ENCODE assay signal across 25 cellular contexts in the genomic region with DNA sequence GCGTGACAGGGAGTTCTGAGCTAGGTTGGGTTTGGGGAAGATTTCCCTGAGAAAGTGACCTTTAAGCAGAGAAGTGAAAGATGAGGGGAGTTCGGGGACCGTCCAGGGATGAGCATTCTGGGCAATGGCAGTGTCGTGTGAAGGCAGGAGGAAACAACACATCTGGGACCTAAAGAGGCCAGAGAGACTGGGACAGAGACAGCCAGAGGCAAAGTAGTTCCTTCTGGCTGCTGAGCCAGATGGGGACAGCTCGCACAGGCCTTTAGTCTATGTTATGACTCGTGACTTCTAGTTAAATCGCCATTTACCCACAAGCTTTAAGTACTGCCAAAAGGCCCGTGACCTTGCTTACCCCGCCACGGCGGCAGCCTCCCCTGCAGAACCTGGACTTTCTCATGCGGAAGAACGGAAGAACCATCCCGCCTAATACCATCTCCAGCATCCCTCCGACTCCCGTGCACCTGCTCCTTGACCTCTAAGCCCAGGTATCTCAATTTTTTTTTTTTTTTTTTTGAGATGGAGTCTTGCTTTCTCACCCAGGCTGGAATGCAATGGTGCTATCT. TPM values are rescaled to one million over a fixed set of nuclear protein-coding genes. Genes with fewer than 3 reads are reported as not detected.
A peak's percentile ranks its signal among the peaks of the same experiment; 100 is the strongest.
DNase-seq lines count a peak whose midpoint lies in the region; ATAC-seq, FAIRE-seq and TF ChIP-seq lines count a peak whose summit lies in the region.
"Had no signal": no experiment of that assay in that cellular context is flagged by ENCODE, and none has a peak within 500 bp of the region (broad histone marks: within the 10 kb centered on the region; RNA-seq: fewer than 3 reads in every experiment).

No MANE protein-coding gene starts in this region.

- H2AK5ac ChIP-seq in H9 (ENCODE audit: insufficient read length, low read length) = no peak overlapping the region

- no peak overlapping the region for H2BK15ac ChIP-seq in H9 (ENCODE audit: low read depth, low read length)

- POLR2A ChIA-PET in MCF 10A (lab: Yijun Ruan, JAX) = interaction anchor here (0.6 kb wide), 1 partner anchor 33 kb away, joined by 3 read pairs; no protein-coding TSS in a partner anchor

- no peaks in the 10 kb centered on the region for H3K9me3 ChIP-seq in mammary epithelial cell (replicated peaks; ENCODE audit: insufficient read depth, low read length)
- H3K9me3 ChIP-seq in H9 (ENCODE audit: control insufficient read depth, low read depth, low read length) = no peaks in the 10 kb centered on the region
- no peaks in the 10 kb centered on the region for H3K9me3 ChIP-seq in astrocyte (ENCODE audit: insufficient read depth, low read depth, low read length)
- H3K9me3 ChIP-seq: gastrocnemius medialis had no signal

- H3K9ac ChIP-seq in mammary epithelial cell (ENCODE audit: insufficient read depth, low read length) = no peak overlapping the region
- no peak overlapping the region for H3K9ac ChIP-seq in H9 (ENCODE audit: extremely low read depth, insufficient read length, low read length)
- H3K9ac ChIP-seq in astrocyte (ENCODE audit: low read length) = no peak overlapping the region
- H3K9ac ChIP-seq: BLaER1, KMS-11 had no signal

- H3K27ac Mint-ChIP-seq in MCF 10A (ENCODE audit: low read depth, unreplicated experiment) = peak overlapping the region; percentile 49
- peak overlapping the region in 2 of 3 experiments; percentile 14 to 35; a peak in 2 of 7 replicates for H3K27ac Mint-ChIP-seq in H9
- no peak overlapping the region for H3K27ac Mint-ChIP-seq in astrocyte (ENCODE audit: unreplicated experiment)
- H3K27ac Mint-ChIP-seq in stimulated activated memory B cell treated with anti-CD40 and anti-IgM and Interleukin-4, amounts not matched to agents 10 μg/mL and 1 μg/mL and 100 μg/mL, for 72 hours = peak overlapping the region; percentile 74

- no peak overlapping the region for H3K4me3 ChIP-seq in mammary epithelial cell (replicated peaks in 1 of 3; ENCODE audit: insufficient read depth in 1 of 3, low read depth in 2 of 3, low read length in 3 of 3)
- H3K4me3 ChIP-seq in astrocyte (ENCODE audit: insufficient read depth, low read depth, low read length) = no peak overlapping the region
- H3K4me3 ChIP-seq: BLaER1, dorsolateral prefrontal cortex, gastrocnemius medialis had no signal

- TF ChIP-seq CTCF in MCF 10A (IDR thresholded peaks at IDR 0.05; ENCODE audit: unreplicated experiment) (no peak), mammary epithelial cell (conservative IDR thresholded peaks at IDR 0.05 in 1 of 2, IDR thresholded peaks at IDR 0.05 in 1 of 2; ENCODE audit: extremely low read depth in 1 of 2, insufficient read depth in 1 of 2, low read depth in 1 of 2, low read length in 2 of 2) (no peak), H9 (conservative IDR thresholded peaks at IDR 0.05) (no peak), astrocyte (IDR thresholded peaks at IDR 0.05; ENCODE audit: insufficient read depth, low read depth, low read length) (no peak)

- H3K4me3 Mint-ChIP-seq in MCF 10A (ENCODE audit: unreplicated experiment) (no peak overlapping the region), H9 (no peak overlapping the region; a peak in 1 of 5 replicates), astrocyte (ENCODE audit: unreplicated experiment) (peak overlapping the region; percentile 37)
- peak overlapping the region; percentile 13 for H3K4me3 Mint-ChIP-seq in stimulated activated memory B cell treated with anti-CD40 and anti-IgM and Interleukin-4, amounts not matched to agents 10 μg/mL and 1 μg/mL and 100 μg/mL, for 72 hours

- no peak overlapping the region for H2BK120ac ChIP-seq in H9 (ENCODE audit: low read depth, low read length, poor library complexity, severe bottlenecking)

- DNase-seq in MCF 10A (ENCODE audit: unreplicated experiment) (no peak), mammary epithelial cell (no peak), H9 (no peak), astrocyte (ENCODE audit: low read depth) (no peak), anterior cingulate cortex (lab: John Stamatoyannopoulos, UW) (no peak)
- DNase-seq: activated CD8-positive, alpha-beta memory T cell treated with anti-CD3 and anti-CD28 coated beads for 24 hours; activated gamma-delta T cell; dorsolateral prefrontal cortex; gastrocnemius medialis; hippocampal formation; left cardiac atrium; mesenchymal stem cell; NCI-H1092; NCI-H1694 treated with DMSO at 0.1 percent for 48 hours; NCI-H2171; NCI-H510A treated with DMSO at 0.1 percent for 48 hours; SHP77 treated with DMSO at 0.1 percent for 48 hours; SW 1271; trophoblast cell had no signal

- no peaks in the 10 kb centered on the region for H3K79me1 ChIP-seq in H9 (ENCODE audit: insufficient read depth, low read depth, low read length, poor library complexity, severe bottlenecking)

- H4K5ac ChIP-seq in H9 (ENCODE audit: insufficient read length, low read depth, low read length) = no peak overlapping the region

- H3K27ac ChIP-seq in mammary epithelial cell (ENCODE audit: insufficient read depth, low read depth, low read length) = no peak overlapping the region
- no peak overlapping the region for H3K27ac ChIP-seq in H9 (ENCODE audit: insufficient read length, low read depth, low read length)
- H3K27ac ChIP-seq in astrocyte (ENCODE audit: low read depth, low read length) = no peak overlapping the region
- H3K27ac ChIP-seq: BLaER1, gastrocnemius medialis, KMS-11 had no signal

- no peak overlapping the region for H3K14ac ChIP-seq in H9 (ENCODE audit: insufficient read depth, low read length)

- H3K9me3 Mint-ChIP-seq in MCF 10A (ENCODE audit: unreplicated experiment) (no peaks in the 10 kb centered on the region), H9 (no peaks in the 10 kb centered on the region; a peak in 1 of 5 replicates), astrocyte (ENCODE audit: unreplicated experiment) (peaks cover 3% of the 10 kb centered on the region)
- no peaks in the 10 kb centered on the region for H3K9me3 Mint-ChIP-seq in stimulated activated memory B cell treated with anti-CD40 and anti-IgM and Interleukin-4, amounts not matched to agents 10 μg/mL and 1 μg/mL and 100 μg/mL, for 72 hours

- peak; percentile 63 for ATAC-seq in stimulated activated memory B cell treated with anti-CD40 and anti-IgM and Interleukin-4, amounts not matched to agents 10 μg/mL and 1 μg/mL and 100 μg/mL, for 72 hours
- ATAC-seq in GM18502 (IDR thresholded peaks at IDR 0.05; ENCODE audit: poor library complexity, unreplicated experiment) (no peak), GM18517 (IDR thresholded peaks at IDR 0.05; ENCODE audit: unreplicated experiment) (no peak)
- ATAC-seq: activated CD4-positive, CD25-positive, alpha-beta regulatory T cell treated with anti-CD3 and anti-CD28 coated beads, Interleukin-2, amount 50 U/mL, for 24 hours; gastrocnemius medialis; left cardiac atrium had no signal

- no peak overlapping the region for H3K18ac ChIP-seq in H9 (ENCODE audit: insufficient read length, low read depth, low read length)

- no peak overlapping the region for H3K23ac ChIP-seq in H9 (ENCODE audit: insufficient read length, low read depth, low read length)

- no peak overlapping the region for H3K4ac ChIP-seq in H9 (ENCODE audit: low read depth, low read length)

- no peaks in the 10 kb centered on the region for H4K20me1 ChIP-seq in mammary epithelial cell (ENCODE audit: insufficient read depth, low read length)
- H4K20me1 ChIP-seq in H9 (ENCODE audit: control insufficient read depth, insufficient read depth, insufficient read length) = no peaks in the 10 kb centered on the region
- no peaks in the 10 kb centered on the region for H4K20me1 ChIP-seq in astrocyte (ENCODE audit: insufficient read depth, low read length)
- H4K20me1 ChIP-seq: BLaER1 had no signal

- H2AFZ ChIP-seq in mammary epithelial cell (ENCODE audit: low read depth, low read length) (no peak overlapping the region), H9 (ENCODE audit: low read length) (no peak overlapping the region), astrocyte (ENCODE audit: low read depth, low read length) (no peak overlapping the region)

- H3K4me2 ChIP-seq in mammary epithelial cell (ENCODE audit: insufficient read depth, low read depth, low read length) = no peak overlapping the region
- no peak overlapping the region for H3K4me2 ChIP-seq in H9 (ENCODE audit: insufficient read depth, insufficient read length, low read length)
- H3K4me2 ChIP-seq in astrocyte (ENCODE audit: low read length) = no peak overlapping the region
- H3K4me2 ChIP-seq: BLaER1, KMS-11 had no signal

- H3K36me3 Mint-ChIP-seq in MCF 10A (ENCODE audit: insufficient read depth, unreplicated experiment) = no peaks in the 10 kb centered on the region
- H3K36me3 Mint-ChIP-seq in H9 (ENCODE audit: insufficient read depth in 1 of 3, low read depth in 3 of 3) = peaks cover 5 to 36% (median 32%) of the 10 kb centered on the region in 3 experiments; a peak in 6 of 7 replicates
- H3K36me3 Mint-ChIP-seq in astrocyte (ENCODE audit: low read depth, unreplicated experiment) = peaks cover 6% of the 10 kb centered on the region
- peaks cover 32% of the 10 kb centered on the region for H3K36me3 Mint-ChIP-seq in stimulated activated memory B cell treated with anti-CD40 and anti-IgM and Interleukin-4, amounts not matched to agents 10 μg/mL and 1 μg/mL and 100 μg/mL, for 72 hours

- no peak for FAIRE-seq in astrocyte (lab: Jason Lieb, UNC)

- BruUV-seq in MCF 10A (replicated peaks; lab: Mats Ljungman, UMichigan) (no TSS peak), mammary epithelial cell (replicated peaks; lab: Mats Ljungman, UMichigan) (no TSS peak)

- peaks cover 4% of the 10 kb centered on the region for H3K4me1 ChIP-seq in mammary epithelial cell (ENCODE audit: insufficient read depth, low read length)
- H3K4me1 ChIP-seq in H9 (ENCODE audit: insufficient read depth, low read length) = no peaks in the 10 kb centered on the region
- H3K4me1 ChIP-seq in astrocyte (ENCODE audit: insufficient read depth, low read length) = peaks cover 9% of the 10 kb centered on the region
- H3K4me1 ChIP-seq: gastrocnemius medialis had no signal

- H3K56ac ChIP-seq in H9 (ENCODE audit: insufficient read length, low read depth, low read length) = no peak overlapping the region

- no peaks in the 10 kb centered on the region for H3K27me3 ChIP-seq in mammary epithelial cell (ENCODE audit: insufficient read depth, low read length)
- no peaks in the 10 kb centered on the region for H3K27me3 ChIP-seq in H9 (ENCODE audit: insufficient read depth, low read length)
- no peaks in the 10 kb centered on the region for H3K27me3 ChIP-seq in astrocyte (ENCODE audit: insufficient read depth, low read length)
- H3K27me3 ChIP-seq: BLaER1, dorsolateral prefrontal cortex, gastrocnemius medialis had no signal

- H4K8ac ChIP-seq in H9 (replicated peaks; ENCODE audit: insufficient read length, low read depth, low read length) = no peak overlapping the region

- CTCF ChIA-PET in MCF 10A (lab: Yijun Ruan, JAX) (interaction anchor here (0.6 to 1.3 kb wide), 4 partner anchors 19 to 180 kb away, joined by 3 to 4 read pairs (median 3); a partner anchor contains a TSS), mammary epithelial cell (lab: Charles Lee; ENCODE audit: low non-redundant PET) (no interaction called here)

- intact Hi-C loops in MCF 10A (cut with micrococcal nuclease) = no loop called here
- intact Hi-C loops in mammary epithelial cell (cut with micrococcal nuclease) = no loop called here

- no peak overlapping the region for H3T11ph ChIP-seq in H9 (ENCODE audit: low read length)

- in situ Hi-C loops in mammary epithelial cell (cut with MboI; ENCODE audit: low sequenced_read_pairs in 2 of 2) = no loop called here

- H3K79me2 ChIP-seq in mammary epithelial cell (ENCODE audit: insufficient read depth, low read length) = no peaks in the 10 kb centered on the region
- H3K79me2 ChIP-seq in H9 (ENCODE audit: insufficient read depth, low read length) = no peaks in the 10 kb centered on the region
- no peaks in the 10 kb centered on the region for H3K79me2 ChIP-seq in astrocyte (ENCODE audit: insufficient read depth, low read length)

- H3K23me2 ChIP-seq in H9 (ENCODE audit: insufficient read length, low read depth, low read length, poor library complexity, severe bottlenecking) = no peaks in the 10 kb centered on the region

- no peak overlapping the region for H4K91ac ChIP-seq in H9 (ENCODE audit: insufficient read length, low read depth, low read length)

- dilution Hi-C loops in mammary epithelial cell (cut with HindIII; ENCODE audit: low sequenced_read_pairs) = loop anchor here (5.0 kb wide), 3 partner anchors 80 to 230 kb away; a partner anchor contains a TSS

- H2BK5ac ChIP-seq in H9 (ENCODE audit: insufficient read length, low read length) = no peak overlapping the region

- no peaks in the 10 kb centered on the region for H3K27me3 Mint-ChIP-seq in MCF 10A (ENCODE audit: insufficient read depth, unreplicated experiment)
- H3K27me3 Mint-ChIP-seq in H9 (ENCODE audit: low read depth) = peaks cover 8% of the 10 kb centered on the region
- peaks cover 8% of the 10 kb centered on the region for H3K27me3 Mint-ChIP-seq in astrocyte (ENCODE audit: low read depth, unreplicated experiment)
- no peaks in the 10 kb centered on the region for H3K27me3 Mint-ChIP-seq in stimulated activated memory B cell treated with anti-CD40 and anti-IgM and Interleukin-4, amounts not matched to agents 10 μg/mL and 1 μg/mL and 100 μg/mL, for 72 hours

- H3K36me3 ChIP-seq in mammary epithelial cell (ENCODE audit: insufficient read depth, low read length) (no peaks in the 10 kb centered on the region), astrocyte (ENCODE audit: insufficient read depth, low read length) (no peaks in the 10 kb centered on the region)
- H3K36me3 ChIP-seq: gastrocnemius medialis had no signal

- H2BK12ac ChIP-seq in H9 (ENCODE audit: insufficient read length, low read depth, low read length) = no peak overlapping the region

- no peak overlapping the region for H2BK20ac ChIP-seq in H9 (ENCODE audit: low read depth, low read length, poor library complexity, severe bottlenecking)

- 92% methylated on average over 16 of the region's 16 CpGs for WGBS in mammary epithelial cell (ENCODE audit: low coverage, missing lambda C conversion rate)
- no CpG with 5 or more reads among the region's 16 CpGs for WGBS in H9 (ENCODE audit: extremely low coverage, insufficient read length, low lambda C conversion rate)

- H3K4me1 Mint-ChIP-seq in MCF 10A (ENCODE audit: insufficient read depth, unreplicated experiment) (peaks cover 14% of the 10 kb centered on the region), H9 (no peaks in the 10 kb centered on the region; a peak in 1 of 4 replicates), astrocyte (ENCODE audit: low read depth, unreplicated experiment) (no peaks in the 10 kb centered on the region)
- peaks cover 43% of the 10 kb centered on the region for H3K4me1 Mint-ChIP-seq in stimulated activated memory B cell treated with anti-CD40 and anti-IgM and Interleukin-4, amounts not matched to agents 10 μg/mL and 1 μg/mL and 100 μg/mL, for 72 hours

RNA-seq across cellular contexts. Expression of a gene that starts 8.5 kb away (rescaled TPM):
- total RNA-seq in MCF 10A (2022) = 15.2 and 15.8 TPM in 2 replicates
- 10 to 100 TPM; 12.7 to 16.4 TPM for total RNA-seq in mammary epithelial cell
- 53.3 TPM for polyA plus RNA-seq in mammary epithelial cell
- polyA minus RNA-seq in mammary epithelial cell = 24.2 TPM
- total RNA-seq in H9 (2021) = 17.5 and 19.5 TPM in 2 replicates
- total RNA-seq in astrocyte = 8.5 and 9.9 TPM in 2 replicates

RNA-seq across cellular contexts. Expression of a gene that starts 12.3 kb away (rescaled TPM):
- total RNA-seq in MCF 10A (2022) (20.7 and 25.1 TPM in 2 replicates), mammary epithelial cell (10 to 100 TPM in 1 of 2 donors, 1 to 10 TPM in 1; 3.5 to 14.4 TPM), H9 (2021) (75.3 and 81.1 TPM in 2 replicates), astrocyte (6.3 and 10.3 TPM in 2 replicates)
- 14.6 TPM for polyA plus RNA-seq in mammary epithelial cell
- 23.4 TPM for polyA minus RNA-seq in mammary epithelial cell

RNA-seq across cellular contexts. Expression of a gene that starts 16.9 kb away (rescaled TPM):
- total RNA-seq in MCF 10A (2022) = 1.3 and 1.8 TPM in 2 replicates
- under 1 TPM; 0.33 to 0.52 TPM for total RNA-seq in mammary epithelial cell
- 0.24 TPM for polyA plus RNA-seq in mammary epithelial cell
- not detected for polyA minus RNA-seq in mammary epithelial cell
- 0.42 and 0.44 TPM in 2 replicates for total RNA-seq in H9 (2021)
- total RNA-seq in astrocyte = 0.09 and 0.12 TPM in 2 replicates
- total RNA-seq: gastrocnemius medialis had no signal

RNA-seq across cellular contexts. Expression of a gene that starts 17.0 kb away (rescaled TPM):
- total RNA-seq in MCF 10A (2022) (16.7 and 20.6 TPM in 2 replicates), mammary epithelial cell (10 to 100 TPM; 12.7 to 20.2 TPM), H9 (2021) (4.2 and 4.5 TPM in 2 replicates), astrocyte (2.2 and 3.2 TPM in 2 replicates)
- 13.1 TPM for polyA plus RNA-seq in mammary epithelial cell
- 57.9 TPM for polyA minus RNA-seq in mammary epithelial cell

RNA-seq across cellular contexts. Expression of a gene that starts 18.8 kb away (rescaled TPM):
- total RNA-seq in MCF 10A (2022) (63.9 and 74.8 TPM in 2 replicates), mammary epithelial cell (10 to 100 TPM; 29.0 to 56.6 TPM), H9 (2021) (148 and 154 TPM in 2 replicates), astrocyte (51.6 and 52.7 TPM in 2 replicates)
- polyA plus RNA-seq in mammary epithelial cell = 19.1 TPM
- 94.6 TPM for polyA minus RNA-seq in mammary epithelial cell

Comparison
In these comparisons a context has a peak if more than half of its experiments do, and no peak if none do; other contexts are left out.
1. H3K4me3 Mint-ChIP-seq: peak in astrocyte (single experiment) and stimulated activated memory B cell treated with anti-CD40 and anti-IgM and Interleukin-4, amounts not matched to agents 10 μg/mL and 1 μg/mL and 100 μg/mL, for 72 hours (single experiment); none in MCF 10A (single experiment) and H9 (0 of 2).